1 cellular context compared by ENCODE assay signal in the genomic region with DNA sequence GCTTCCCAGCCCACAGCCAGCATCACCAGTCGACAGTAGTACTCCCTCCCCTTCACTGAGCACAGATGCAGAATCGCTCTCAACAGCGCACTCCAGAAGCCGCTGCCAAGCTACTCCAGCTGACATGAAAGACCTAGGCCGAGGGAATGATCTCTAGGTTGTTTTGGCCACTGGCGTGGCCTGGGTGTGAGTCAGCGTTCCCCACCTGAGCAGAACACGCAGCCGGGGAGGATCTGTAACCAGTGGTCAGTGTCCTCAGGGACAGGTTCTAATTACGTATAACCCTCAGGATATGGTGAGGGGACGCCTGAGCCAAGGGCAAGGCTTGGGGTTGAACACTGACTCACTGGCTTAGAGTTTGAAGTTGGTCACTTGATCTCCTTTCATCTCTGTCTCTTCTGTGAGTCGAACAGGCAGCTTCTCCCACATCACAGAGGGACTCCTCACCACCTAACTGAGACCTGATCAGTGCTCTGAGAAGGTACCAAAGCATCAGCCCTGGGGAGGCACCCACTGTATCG.
TF ChIP-seq lines count a peak whose summit lies in the region.

No MANE protein-coding gene starts in this region.

TF ChIP-seq in K562, 482 proteins besides CTCF, POLR2A, EP300 and RAD21 (continued from another document and continues in another):
- TF ChIP-seq, protein P1, sequence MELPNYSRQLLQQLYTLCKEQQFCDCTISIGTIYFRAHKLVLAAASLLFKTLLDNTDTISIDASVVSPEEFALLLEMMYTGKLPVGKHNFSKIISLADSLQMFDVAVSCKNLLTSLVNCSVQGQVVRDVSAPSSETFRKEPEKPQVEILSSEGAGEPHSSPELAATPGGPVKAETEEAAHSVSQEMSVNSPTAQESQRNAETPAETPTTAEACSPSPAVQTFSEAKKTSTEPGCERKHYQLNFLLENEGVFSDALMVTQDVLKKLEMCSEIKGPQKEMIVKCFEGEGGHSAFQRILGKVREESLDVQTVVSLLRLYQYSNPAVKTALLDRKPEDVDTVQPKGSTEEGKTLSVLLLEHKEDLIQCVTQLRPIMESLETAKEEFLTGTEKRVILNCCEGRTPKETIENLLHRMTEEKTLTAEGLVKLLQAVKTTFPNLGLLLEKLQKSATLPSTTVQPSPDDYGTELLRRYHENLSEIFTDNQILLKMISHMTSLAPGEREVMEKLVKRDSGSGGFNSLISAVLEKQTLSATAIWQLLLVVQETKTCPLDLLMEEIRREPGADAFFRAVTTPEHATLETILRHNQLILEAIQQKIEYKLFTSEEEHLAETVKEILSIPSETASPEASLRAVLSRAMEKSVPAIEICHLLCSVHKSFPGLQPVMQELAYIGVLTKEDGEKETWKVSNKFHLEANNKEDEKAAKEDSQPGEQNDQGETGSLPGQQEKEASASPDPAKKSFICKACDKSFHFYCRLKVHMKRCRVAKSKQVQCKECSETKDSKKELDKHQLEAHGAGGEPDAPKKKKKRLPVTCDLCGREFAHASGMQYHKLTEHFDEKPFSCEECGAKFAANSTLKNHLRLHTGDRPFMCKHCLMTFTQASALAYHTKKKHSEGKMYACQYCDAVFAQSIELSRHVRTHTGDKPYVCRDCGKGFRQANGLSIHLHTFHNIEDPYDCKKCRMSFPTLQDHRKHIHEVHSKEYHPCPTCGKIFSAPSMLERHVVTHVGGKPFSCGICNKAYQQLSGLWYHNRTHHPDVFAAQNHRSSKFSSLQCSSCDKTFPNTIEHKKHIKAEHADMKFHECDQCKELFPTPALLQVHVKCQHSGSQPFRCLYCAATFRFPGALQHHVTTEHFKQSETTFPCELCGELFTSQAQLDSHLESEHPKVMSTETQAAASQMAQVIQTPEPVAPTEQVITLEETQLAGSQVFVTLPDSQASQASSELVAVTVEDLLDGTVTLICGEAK (IDR thresholded peaks at IDR 0.05): no peak
- TF ChIP-seq, protein P1 (CRISPR knock-in tag; IDR thresholded peaks at IDR 0.05): no peak
- no peak for TF ChIP-seq ZC3H8 (IDR thresholded peaks at IDR 0.05)
- peak; percentile 63; the same call in 1 of the 2 replicates for TF ChIP-seq PYGO2 (tag; IDR thresholded peaks at IDR 0.05)
- no peak for TF ChIP-seq DDX20 (tag; IDR thresholded peaks at IDR 0.05; ENCODE audit: low read depth)
- peak; percentile 75 for TF ChIP-seq NBN (IDR thresholded peaks at IDR 0.05; ENCODE audit: low read depth)
- no peak for TF ChIP-seq TEAD1 (CRISPR knock-in tag; IDR thresholded peaks at IDR 0.05)
- no peak for TF ChIP-seq CC2D1A (IDR thresholded peaks at IDR 0.05)
- peak; percentile 36; the same call in 1 of the 2 replicates for TF ChIP-seq PHF8 (IDR thresholded peaks at IDR 0.05; ENCODE audit: borderline replicate concordance, low read length)
- TF ChIP-seq SOX6 (IDR thresholded peaks at IDR 0.05): no peak; the same call in 1 of the 2 replicates
- TF ChIP-seq NFE2 (IDR thresholded peaks at IDR 0.05; ENCODE audit: low read depth): peak; percentile 86
- no peak for TF ChIP-seq BMI1 (IDR thresholded peaks at IDR 0.05; ENCODE audit: low read length)
- TF ChIP-seq, protein P2, sequence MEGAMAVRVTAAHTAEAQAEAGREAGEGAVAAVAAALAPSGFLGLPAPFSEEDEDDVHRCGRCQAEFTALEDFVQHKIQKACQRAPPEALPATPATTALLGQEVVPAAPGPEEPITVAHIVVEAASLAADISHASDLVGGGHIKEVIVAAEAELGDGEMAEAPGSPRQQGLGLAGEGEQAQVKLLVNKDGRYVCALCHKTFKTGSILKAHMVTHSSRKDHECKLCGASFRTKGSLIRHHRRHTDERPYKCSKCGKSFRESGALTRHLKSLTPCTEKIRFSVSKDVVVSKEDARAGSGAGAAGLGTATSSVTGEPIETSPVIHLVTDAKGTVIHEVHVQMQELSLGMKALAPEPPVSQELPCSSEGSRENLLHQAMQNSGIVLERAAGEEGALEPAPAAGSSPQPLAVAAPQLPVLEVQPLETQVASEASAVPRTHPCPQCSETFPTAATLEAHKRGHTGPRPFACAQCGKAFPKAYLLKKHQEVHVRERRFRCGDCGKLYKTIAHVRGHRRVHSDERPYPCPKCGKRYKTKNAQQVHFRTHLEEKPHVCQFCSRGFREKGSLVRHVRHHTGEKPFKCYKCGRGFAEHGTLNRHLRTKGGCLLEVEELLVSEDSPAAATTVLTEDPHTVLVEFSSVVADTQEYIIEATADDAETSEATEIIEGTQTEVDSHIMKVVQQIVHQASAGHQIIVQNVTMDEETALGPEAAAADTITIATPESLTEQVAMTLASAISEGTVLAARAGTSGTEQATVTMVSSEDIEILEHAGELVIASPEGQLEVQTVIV (CRISPR knock-in tag; IDR thresholded peaks at IDR 0.05; ENCODE audit: borderline replicate concordance): no peak
- TF ChIP-seq LEF1 (IDR thresholded peaks at IDR 0.05): peak; percentile 66; the same call in 1 of the 2 replicates
- TF ChIP-seq, protein P3, sequence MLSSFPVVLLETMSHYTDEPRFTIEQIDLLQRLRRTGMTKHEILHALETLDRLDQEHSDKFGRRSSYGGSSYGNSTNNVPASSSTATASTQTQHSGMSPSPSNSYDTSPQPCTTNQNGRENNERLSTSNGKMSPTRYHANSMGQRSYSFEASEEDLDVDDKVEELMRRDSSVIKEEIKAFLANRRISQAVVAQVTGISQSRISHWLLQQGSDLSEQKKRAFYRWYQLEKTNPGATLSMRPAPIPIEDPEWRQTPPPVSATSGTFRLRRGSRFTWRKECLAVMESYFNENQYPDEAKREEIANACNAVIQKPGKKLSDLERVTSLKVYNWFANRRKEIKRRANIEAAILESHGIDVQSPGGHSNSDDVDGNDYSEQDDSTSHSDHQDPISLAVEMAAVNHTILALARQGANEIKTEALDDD (IDR thresholded peaks at IDR 0.05): peak; percentile 59
- TF ChIP-seq ZC3H11A (IDR thresholded peaks at IDR 0.05; ENCODE audit: low read depth, low read length): no peak
- TF ChIP-seq, protein P4, sequence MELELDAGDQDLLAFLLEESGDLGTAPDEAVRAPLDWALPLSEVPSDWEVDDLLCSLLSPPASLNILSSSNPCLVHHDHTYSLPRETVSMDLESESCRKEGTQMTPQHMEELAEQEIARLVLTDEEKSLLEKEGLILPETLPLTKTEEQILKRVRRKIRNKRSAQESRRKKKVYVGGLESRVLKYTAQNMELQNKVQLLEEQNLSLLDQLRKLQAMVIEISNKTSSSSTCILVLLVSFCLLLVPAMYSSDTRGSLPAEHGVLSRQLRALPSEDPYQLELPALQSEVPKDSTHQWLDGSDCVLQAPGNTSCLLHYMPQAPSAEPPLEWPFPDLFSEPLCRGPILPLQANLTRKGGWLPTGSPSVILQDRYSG (tag; conservative IDR thresholded peaks at IDR 0.05; ENCODE audit: low read depth): peak; percentile 80; the same call in 1 of the 2 replicates
- no peak for TF ChIP-seq HNRNPK (IDR thresholded peaks at IDR 0.05; ENCODE audit: low read depth, low read length, poor library complexity, severe bottlenecking)
- no peak for TF ChIP-seq ZNF12 (CRISPR knock-in tag; IDR thresholded peaks at IDR 0.05)
- no peak for TF ChIP-seq ZNF23 (CRISPR knock-in tag; IDR thresholded peaks at IDR 0.05)
- TF ChIP-seq KDM1A (IDR thresholded peaks at IDR 0.05): no peak
- TF ChIP-seq NCOA4 (IDR thresholded peaks at IDR 0.05; ENCODE audit: partially characterized antibody): no peak
- TF ChIP-seq ERF (CRISPR knock-in tag; IDR thresholded peaks at IDR 0.05): no peak
- TF ChIP-seq, protein P5, sequence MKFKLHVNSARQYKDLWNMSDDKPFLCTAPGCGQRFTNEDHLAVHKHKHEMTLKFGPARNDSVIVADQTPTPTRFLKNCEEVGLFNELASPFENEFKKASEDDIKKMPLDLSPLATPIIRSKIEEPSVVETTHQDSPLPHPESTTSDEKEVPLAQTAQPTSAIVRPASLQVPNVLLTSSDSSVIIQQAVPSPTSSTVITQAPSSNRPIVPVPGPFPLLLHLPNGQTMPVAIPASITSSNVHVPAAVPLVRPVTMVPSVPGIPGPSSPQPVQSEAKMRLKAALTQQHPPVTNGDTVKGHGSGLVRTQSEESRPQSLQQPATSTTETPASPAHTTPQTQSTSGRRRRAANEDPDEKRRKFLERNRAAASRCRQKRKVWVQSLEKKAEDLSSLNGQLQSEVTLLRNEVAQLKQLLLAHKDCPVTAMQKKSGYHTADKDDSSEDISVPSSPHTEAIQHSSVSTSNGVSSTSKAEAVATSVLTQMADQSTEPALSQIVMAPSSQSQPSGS (CRISPR knock-in tag; IDR thresholded peaks at IDR 0.05): no peak
- 0 out of 2 replicates have a peak, but pooled peaks have one; percentile 24 for TF ChIP-seq NFIC (IDR thresholded peaks at IDR 0.05)
- TF ChIP-seq ZFP30 (CRISPR knock-in tag; IDR thresholded peaks at IDR 0.05; ENCODE audit: borderline replicate concordance): no peak
- no peak for TF ChIP-seq PTBP1 (IDR thresholded peaks at IDR 0.05; ENCODE audit: low read depth, low read length)
- TF ChIP-seq, protein P6, sequence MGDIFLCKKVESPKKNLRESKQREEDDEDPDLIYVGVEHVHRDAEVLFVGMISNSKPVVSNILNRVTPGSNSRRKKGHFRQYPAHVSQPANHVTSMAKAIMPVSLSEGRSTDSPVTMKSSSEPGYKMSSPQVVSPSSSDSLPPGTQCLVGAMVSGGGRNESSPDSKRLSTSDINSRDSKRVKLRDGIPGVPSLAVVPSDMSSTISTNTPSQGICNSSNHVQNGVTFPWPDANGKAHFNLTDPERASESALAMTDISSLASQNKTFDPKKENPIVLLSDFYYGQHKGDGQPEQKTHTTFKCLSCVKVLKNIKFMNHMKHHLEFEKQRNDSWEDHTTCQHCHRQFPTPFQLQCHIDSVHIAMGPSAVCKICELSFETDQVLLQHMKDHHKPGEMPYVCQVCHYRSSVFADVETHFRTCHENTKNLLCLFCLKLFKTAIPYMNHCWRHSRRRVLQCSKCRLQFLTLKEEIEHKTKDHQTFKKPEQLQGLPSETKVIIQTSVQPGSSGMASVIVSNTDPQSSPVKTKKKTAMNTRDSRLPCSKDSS (IDR thresholded peaks at IDR 0.05; ENCODE audit: low read depth, partially characterized antibody): no peak
- no peak for TF ChIP-seq MCM7 (IDR thresholded peaks at IDR 0.05)
- TF ChIP-seq MTA3 (IDR thresholded peaks at IDR 0.05; ENCODE audit: borderline replicate concordance): peak; percentile 81; the same call in 1 of the 2 replicates
- TF ChIP-seq, protein P7, sequence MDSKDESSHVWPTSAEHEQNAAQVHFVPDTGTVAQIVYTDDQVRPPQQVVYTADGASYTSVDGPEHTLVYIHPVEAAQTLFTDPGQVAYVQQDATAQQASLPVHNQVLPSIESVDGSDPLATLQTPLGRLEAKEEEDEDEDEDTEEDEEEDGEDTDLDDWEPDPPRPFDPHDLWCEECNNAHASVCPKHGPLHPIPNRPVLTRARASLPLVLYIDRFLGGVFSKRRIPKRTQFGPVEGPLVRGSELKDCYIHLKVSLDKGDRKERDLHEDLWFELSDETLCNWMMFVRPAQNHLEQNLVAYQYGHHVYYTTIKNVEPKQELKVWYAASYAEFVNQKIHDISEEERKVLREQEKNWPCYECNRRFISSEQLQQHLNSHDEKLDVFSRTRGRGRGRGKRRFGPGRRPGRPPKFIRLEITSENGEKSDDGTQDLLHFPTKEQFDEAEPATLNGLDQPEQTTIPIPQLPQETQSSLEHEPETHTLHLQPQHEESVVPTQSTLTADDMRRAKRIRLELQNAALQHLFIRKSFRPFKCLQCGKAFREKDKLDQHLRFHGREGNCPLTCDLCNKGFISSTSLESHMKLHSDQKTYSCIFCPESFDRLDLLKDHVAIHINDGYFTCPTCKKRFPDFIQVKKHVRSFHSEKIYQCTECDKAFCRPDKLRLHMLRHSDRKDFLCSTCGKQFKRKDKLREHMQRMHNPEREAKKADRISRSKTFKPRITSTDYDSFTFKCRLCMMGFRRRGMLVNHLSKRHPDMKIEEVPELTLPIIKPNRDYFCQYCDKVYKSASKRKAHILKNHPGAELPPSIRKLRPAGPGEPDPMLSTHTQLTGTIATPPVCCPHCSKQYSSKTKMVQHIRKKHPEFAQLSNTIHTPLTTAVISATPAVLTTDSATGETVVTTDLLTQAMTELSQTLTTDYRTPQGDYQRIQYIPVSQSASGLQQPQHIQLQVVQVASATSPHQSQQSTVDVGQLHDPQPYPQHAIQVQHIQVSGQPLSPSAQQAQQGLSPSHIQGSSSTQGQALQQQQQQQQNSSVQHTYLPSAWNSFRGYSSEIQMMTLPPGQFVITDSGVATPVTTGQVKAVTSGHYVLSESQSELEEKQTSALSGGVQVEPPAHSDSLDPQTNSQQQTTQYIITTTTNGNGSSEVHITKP (IDR thresholded peaks at IDR 0.05; ENCODE audit: partially characterized antibody): no peak
- TF ChIP-seq RBM15 (IDR thresholded peaks at IDR 0.05; ENCODE audit: insufficient read depth, low read length): no peak
- no peak for TF ChIP-seq TRIM24 (IDR thresholded peaks at IDR 0.05)
- TF ChIP-seq, protein P8, sequence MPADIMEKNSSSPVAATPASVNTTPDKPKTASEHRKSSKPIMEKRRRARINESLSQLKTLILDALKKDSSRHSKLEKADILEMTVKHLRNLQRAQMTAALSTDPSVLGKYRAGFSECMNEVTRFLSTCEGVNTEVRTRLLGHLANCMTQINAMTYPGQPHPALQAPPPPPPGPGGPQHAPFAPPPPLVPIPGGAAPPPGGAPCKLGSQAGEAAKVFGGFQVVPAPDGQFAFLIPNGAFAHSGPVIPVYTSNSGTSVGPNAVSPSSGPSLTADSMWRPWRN (IDR thresholded peaks at IDR 0.05; ENCODE audit: low read depth): no peak
- TF ChIP-seq ZNF121 (CRISPR knock-in tag; conservative IDR thresholded peaks at IDR 0.05): no peak
- peak; percentile 81 for TF ChIP-seq FOSL1 (tag; conservative IDR thresholded peaks at IDR 0.05)
- no peak for TF ChIP-seq HOXB6 (CRISPR knock-in tag; IDR thresholded peaks at IDR 0.05; ENCODE audit: borderline replicate concordance)
- TF ChIP-seq, protein P9, sequence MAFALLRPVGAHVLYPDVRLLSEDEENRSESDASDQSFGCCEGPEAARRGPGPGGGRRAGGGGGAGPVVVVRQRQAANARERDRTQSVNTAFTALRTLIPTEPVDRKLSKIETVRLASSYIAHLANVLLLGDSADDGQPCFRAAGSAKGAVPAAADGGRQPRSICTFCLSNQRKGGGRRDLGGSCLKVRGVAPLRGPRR (CRISPR knock-in tag; IDR thresholded peaks at IDR 0.05): no peak
- TF ChIP-seq ZNF124 (CRISPR knock-in tag; IDR thresholded peaks at IDR 0.05): no peak
